Comparison of ENCODE assay signal across 13 cellular contexts in the genomic region with DNA sequence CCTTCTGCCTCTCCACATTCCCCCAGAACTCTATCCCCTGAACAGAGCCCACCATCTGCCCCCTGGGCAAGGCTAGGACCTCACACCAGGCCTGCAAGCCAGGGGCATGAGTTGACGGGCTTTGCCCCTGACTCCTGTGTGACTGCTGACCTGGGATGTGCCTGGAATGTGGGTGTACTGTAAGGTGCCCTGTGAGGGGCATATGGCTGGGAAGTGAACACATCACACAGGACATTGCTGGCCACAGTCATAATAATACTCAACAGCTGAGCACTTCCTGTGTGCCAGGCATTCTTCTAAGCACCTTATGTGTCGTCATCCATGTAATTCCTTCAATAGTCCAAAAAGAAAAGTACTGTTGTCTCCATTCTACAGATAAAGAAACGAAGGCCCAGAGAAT. TPM values are rescaled to one million over a fixed set of nuclear protein-coding genes. Genes with fewer than 3 reads are reported as not detected.
A peak's percentile ranks its signal among the peaks of the same experiment; 100 is the strongest.
DNase-seq lines count a peak whose midpoint lies in the region; ATAC-seq, FAIRE-seq and TF ChIP-seq lines count a peak whose summit lies in the region.
"Had no signal": no experiment of that assay in that cellular context is flagged by ENCODE, and none has a peak within 500 bp of the region (broad histone marks: within the 10 kb centered on the region; RNA-seq: fewer than 3 reads in every experiment).

No MANE protein-coding gene starts in this region.

- H3K36me3 Mint-ChIP-seq in activated naive CD4-positive, alpha-beta T cell treated with anti-CD3 and anti-CD28 coated beads, Interleukin-2, amount 50 U/mL, for 24 hours: no peaks in the 10 kb centered on the region
- H3K36me3 Mint-ChIP-seq in WTC11: no peaks in the 10 kb centered on the region

- no peak overlapping the region for H3K27ac Mint-ChIP-seq in activated naive CD4-positive, alpha-beta T cell treated with anti-CD3 and anti-CD28 coated beads, Interleukin-2, amount 50 U/mL, for 24 hours
- no peak overlapping the region for H3K27ac Mint-ChIP-seq in WTC11

- H3K36me3 ChIP-seq in iPS-15b (ENCODE audit: control insufficient read depth, insufficient read depth, low read length) (no peaks in the 10 kb centered on the region), pancreas (no peaks in the 10 kb centered on the region)
- H3K36me3 ChIP-seq: lower lobe of right lung, ovary had no signal

- no peaks in the 10 kb centered on the region for H3K9me3 Mint-ChIP-seq in activated naive CD4-positive, alpha-beta T cell treated with anti-CD3 and anti-CD28 coated beads, Interleukin-2, amount 50 U/mL, for 24 hours
- H3K9me3 Mint-ChIP-seq in WTC11: no peaks in the 10 kb centered on the region

- H3K4me3 ChIP-seq in iPS-15b (ENCODE audit: low read depth, low read length) (peak overlapping the region; percentile 62), pancreas (no peak overlapping the region)

- intact Hi-C loops in pancreas (cut with DNase I): no loop called here

- H3K4me1 ChIP-seq in iPS-15b (ENCODE audit: control insufficient read depth, insufficient read depth, low read length): peaks cover 7% of the 10 kb centered on the region
- H3K4me1 ChIP-seq in pancreas: peaks cover 7 to 9% (median 8%) of the 10 kb centered on the region in 3 donors

- no peaks in the 10 kb centered on the region for H3K27me3 Mint-ChIP-seq in activated naive CD4-positive, alpha-beta T cell treated with anti-CD3 and anti-CD28 coated beads, Interleukin-2, amount 50 U/mL, for 24 hours
- H3K27me3 Mint-ChIP-seq in WTC11 (ENCODE audit: low read depth): peaks cover 81% of the 10 kb centered on the region

- POLR2A ChIA-PET in WTC11 (lab: Charles Lee): no interaction called here

- peak overlapping the region; percentile 63 for H3K4me3 Mint-ChIP-seq in activated naive CD4-positive, alpha-beta T cell treated with anti-CD3 and anti-CD28 coated beads, Interleukin-2, amount 50 U/mL, for 24 hours
- peak overlapping the region; percentile 50 for H3K4me3 Mint-ChIP-seq in WTC11

- H3K27me3 ChIP-seq in iPS-15b (ENCODE audit: control insufficient read depth, insufficient read depth, low read length) (peaks cover 54% of the 10 kb centered on the region), pancreas (no peaks in the 10 kb centered on the region)
- H3K27me3 ChIP-seq: ovary had no signal

- ATAC-seq in WTC11 (no peak), pancreas (no peak)

- H3K27ac ChIP-seq in substantia nigra (ENCODE audit: low read depth, low read length, poor library complexity, severe bottlenecking): peak overlapping the region; percentile 87
- no peak overlapping the region for H3K27ac ChIP-seq in pancreas
- H3K27ac ChIP-seq: lower lobe of right lung, ovary had no signal

- no peak for FAIRE-seq in pancreas (lab: Jason Lieb, UNC)
- FAIRE-seq: endometrium had no signal

- TF ChIP-seq CTCF in WTC11 (IDR thresholded peaks at IDR 0.05): no peak
- TF ChIP-seq CTCF in pancreas (IDR thresholded peaks at IDR 0.05): no peak

- H3K4me1 Mint-ChIP-seq in activated naive CD4-positive, alpha-beta T cell treated with anti-CD3 and anti-CD28 coated beads, Interleukin-2, amount 50 U/mL, for 24 hours: peaks cover 18% of the 10 kb centered on the region
- H3K4me1 Mint-ChIP-seq in WTC11: peaks cover 4% of the 10 kb centered on the region

- no peak for DNase-seq in activated naive CD4-positive, alpha-beta T cell treated with anti-CD3 and anti-CD28 coated beads, Interleukin-2, amount 50 U/mL, for 16 hours
- no peak for DNase-seq in WTC11 (ENCODE audit: low spot score)
- DNase-seq in substantia nigra (lab: John Stamatoyannopoulos, UW): no peak
- DNase-seq in hypothalamus (lab: John Stamatoyannopoulos, UW): no peak
- no peak for DNase-seq in pancreas
- no peak for DNase-seq in SKM-1 (lab: John Stamatoyannopoulos, UW; ENCODE audit: unreplicated experiment)
- DNase-seq: AML-193, lower lobe of right lung had no signal

- H3K9me3 ChIP-seq in iPS-15b (ENCODE audit: control insufficient read depth, insufficient read depth, low read length) (no peaks in the 10 kb centered on the region), pancreas (no peaks in the 10 kb centered on the region)
- H3K9me3 ChIP-seq: lower lobe of right lung, ovary had no signal

- H3K9ac ChIP-seq in iPS-15b (ENCODE audit: low read depth, low read length): no peak overlapping the region

- WGBS in pancreas, 2 donors: 82 to 90% methylated on average over 3 of the region's 3 CpGs

- CTCF ChIA-PET in WTC11 (lab: Charles Lee): interaction anchor here (1.0 kb wide), 1 partner anchor 16 kb away, joined by 3 read pairs; no protein-coding TSS in a partner anchor

TF ChIP-seq in WTC11, 78 proteins besides CTCF, POLR2A, EP300 and RAD21 (continues in another document):
- TF ChIP-seq, protein P1, sequence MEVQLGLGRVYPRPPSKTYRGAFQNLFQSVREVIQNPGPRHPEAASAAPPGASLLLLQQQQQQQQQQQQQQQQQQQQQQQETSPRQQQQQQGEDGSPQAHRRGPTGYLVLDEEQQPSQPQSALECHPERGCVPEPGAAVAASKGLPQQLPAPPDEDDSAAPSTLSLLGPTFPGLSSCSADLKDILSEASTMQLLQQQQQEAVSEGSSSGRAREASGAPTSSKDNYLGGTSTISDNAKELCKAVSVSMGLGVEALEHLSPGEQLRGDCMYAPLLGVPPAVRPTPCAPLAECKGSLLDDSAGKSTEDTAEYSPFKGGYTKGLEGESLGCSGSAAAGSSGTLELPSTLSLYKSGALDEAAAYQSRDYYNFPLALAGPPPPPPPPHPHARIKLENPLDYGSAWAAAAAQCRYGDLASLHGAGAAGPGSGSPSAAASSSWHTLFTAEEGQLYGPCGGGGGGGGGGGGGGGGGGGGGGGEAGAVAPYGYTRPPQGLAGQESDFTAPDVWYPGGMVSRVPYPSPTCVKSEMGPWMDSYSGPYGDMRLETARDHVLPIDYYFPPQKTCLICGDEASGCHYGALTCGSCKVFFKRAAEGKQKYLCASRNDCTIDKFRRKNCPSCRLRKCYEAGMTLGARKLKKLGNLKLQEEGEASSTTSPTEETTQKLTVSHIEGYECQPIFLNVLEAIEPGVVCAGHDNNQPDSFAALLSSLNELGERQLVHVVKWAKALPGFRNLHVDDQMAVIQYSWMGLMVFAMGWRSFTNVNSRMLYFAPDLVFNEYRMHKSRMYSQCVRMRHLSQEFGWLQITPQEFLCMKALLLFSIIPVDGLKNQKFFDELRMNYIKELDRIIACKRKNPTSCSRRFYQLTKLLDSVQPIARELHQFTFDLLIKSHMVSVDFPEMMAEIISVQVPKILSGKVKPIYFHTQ (CRISPR knock-in tag; IDR thresholded peaks at IDR 0.05): no peak
- TF ChIP-seq IRF2 (CRISPR knock-in tag; IDR thresholded peaks at IDR 0.05; ENCODE audit: borderline replicate concordance, low read depth): no peak
- TF ChIP-seq, protein P2, sequence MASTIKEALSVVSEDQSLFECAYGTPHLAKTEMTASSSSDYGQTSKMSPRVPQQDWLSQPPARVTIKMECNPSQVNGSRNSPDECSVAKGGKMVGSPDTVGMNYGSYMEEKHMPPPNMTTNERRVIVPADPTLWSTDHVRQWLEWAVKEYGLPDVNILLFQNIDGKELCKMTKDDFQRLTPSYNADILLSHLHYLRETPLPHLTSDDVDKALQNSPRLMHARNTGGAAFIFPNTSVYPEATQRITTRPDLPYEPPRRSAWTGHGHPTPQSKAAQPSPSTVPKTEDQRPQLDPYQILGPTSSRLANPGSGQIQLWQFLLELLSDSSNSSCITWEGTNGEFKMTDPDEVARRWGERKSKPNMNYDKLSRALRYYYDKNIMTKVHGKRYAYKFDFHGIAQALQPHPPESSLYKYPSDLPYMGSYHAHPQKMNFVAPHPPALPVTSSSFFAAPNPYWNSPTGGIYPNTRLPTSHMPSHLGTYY (CRISPR knock-in tag; IDR thresholded peaks at IDR 0.05): no peak
- TF ChIP-seq, protein P3, sequence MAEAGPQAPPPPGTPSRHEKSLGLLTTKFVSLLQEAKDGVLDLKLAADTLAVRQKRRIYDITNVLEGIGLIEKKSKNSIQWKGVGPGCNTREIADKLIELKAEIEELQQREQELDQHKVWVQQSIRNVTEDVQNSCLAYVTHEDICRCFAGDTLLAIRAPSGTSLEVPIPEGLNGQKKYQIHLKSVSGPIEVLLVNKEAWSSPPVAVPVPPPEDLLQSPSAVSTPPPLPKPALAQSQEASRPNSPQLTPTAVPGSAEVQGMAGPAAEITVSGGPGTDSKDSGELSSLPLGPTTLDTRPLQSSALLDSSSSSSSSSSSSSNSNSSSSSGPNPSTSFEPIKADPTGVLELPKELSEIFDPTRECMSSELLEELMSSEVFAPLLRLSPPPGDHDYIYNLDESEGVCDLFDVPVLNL (CRISPR knock-in tag; IDR thresholded peaks at IDR 0.05; ENCODE audit: borderline replicate concordance, low read depth): no peak
- no peak for TF ChIP-seq ZNF219 (CRISPR knock-in tag; IDR thresholded peaks at IDR 0.05; ENCODE audit: borderline replicate concordance)
- no peak for TF ChIP-seq GRHL2 (CRISPR knock-in tag; IDR thresholded peaks at IDR 0.05; ENCODE audit: insufficient replicate concordance, severe bottlenecking)
- TF ChIP-seq NFYB (CRISPR knock-in tag; conservative IDR thresholded peaks at IDR 0.05; ENCODE audit: low read depth): no peak
- TF ChIP-seq, protein P4, sequence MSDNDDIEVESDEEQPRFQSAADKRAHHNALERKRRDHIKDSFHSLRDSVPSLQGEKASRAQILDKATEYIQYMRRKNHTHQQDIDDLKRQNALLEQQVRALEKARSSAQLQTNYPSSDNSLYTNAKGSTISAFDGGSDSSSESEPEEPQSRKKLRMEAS (CRISPR knock-in tag; IDR thresholded peaks at IDR 0.05): no peak
- TF ChIP-seq, protein P5, sequence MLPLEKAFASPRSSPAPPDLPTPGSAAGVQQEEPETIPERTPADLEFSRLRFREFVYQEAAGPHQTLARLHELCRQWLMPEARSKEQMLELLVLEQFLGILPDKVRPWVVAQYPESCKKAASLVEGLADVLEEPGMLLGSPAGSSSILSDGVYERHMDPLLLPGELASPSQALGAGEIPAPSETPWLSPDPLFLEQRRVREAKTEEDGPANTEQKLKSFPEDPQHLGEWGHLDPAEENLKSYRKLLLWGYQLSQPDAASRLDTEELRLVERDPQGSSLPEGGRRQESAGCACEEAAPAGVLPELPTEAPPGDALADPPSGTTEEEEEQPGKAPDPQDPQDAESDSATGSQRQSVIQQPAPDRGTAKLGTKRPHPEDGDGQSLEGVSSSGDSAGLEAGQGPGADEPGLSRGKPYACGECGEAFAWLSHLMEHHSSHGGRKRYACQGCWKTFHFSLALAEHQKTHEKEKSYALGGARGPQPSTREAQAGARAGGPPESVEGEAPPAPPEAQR (CRISPR knock-in tag; IDR thresholded peaks at IDR 0.05): no peak
- TF ChIP-seq TP53 (CRISPR knock-in tag; IDR thresholded peaks at IDR 0.05): no peak
- no peak for TF ChIP-seq ZNF671 (CRISPR knock-in tag; IDR thresholded peaks at IDR 0.05)
- TF ChIP-seq SOX15 (CRISPR knock-in tag; IDR thresholded peaks at IDR 0.05): no peak
- no peak for TF ChIP-seq SP1 (CRISPR knock-in tag; conservative IDR thresholded peaks at IDR 0.05)

RNA-seq across cellular contexts. Expression of a gene that starts 13.3 kb away (rescaled TPM):
- total RNA-seq in WTC11 (2021) (0.57 to 0.89 TPM (median 0.61 TPM) in 3 replicates), pancreas (10 to 100 TPM in 1 of 6 donors, 1 to 10 TPM in 5; 3.2 to 10.2 (median 4.6) TPM)
- polyA plus RNA-seq in pancreas: 10 to 100 TPM; 43.1 to 59.5 TPM
- total RNA-seq: H4 had no signal

RNA-seq across cellular contexts. Expression of a gene that starts 27.2 kb away (rescaled TPM):
- 36.9 to 40.9 TPM (median 37.1 TPM) in 3 replicates for total RNA-seq in WTC11 (2021)
- 10 to 100 TPM; 13.1 to 27.0 (median 20.1) TPM for total RNA-seq in pancreas
- 10 to 100 TPM; 11.5 to 19.7 TPM for polyA plus RNA-seq in pancreas

RNA-seq across cellular contexts. Expression of a gene that starts 40.7 kb away (rescaled TPM):
- total RNA-seq in WTC11 (2021) (3.3 to 6.0 TPM (median 5.7 TPM) in 3 replicates), pancreas (1 to 10 TPM; 1.9 to 6.2 (median 4.6) TPM)
- polyA plus RNA-seq in pancreas: 1 to 10 TPM; 4.6 to 7.3 TPM
